ENCODE assay signal across 23 cellular contexts in genomic region chr1:51156752-51157151, GRCh38. TPM values are rescaled to one million over a fixed set of nuclear protein-coding genes. Genes with fewer than 3 reads are reported as not detected.
DNase-seq lines count a peak whose midpoint lies in the region; ATAC-seq, FAIRE-seq and TF ChIP-seq lines count a peak whose summit lies in the region.
"Had no signal": no experiment of that assay in that cellular context is flagged by ENCODE, and none has a peak within 500 bp of the region (broad histone marks: within the 10 kb centered on the region; RNA-seq: fewer than 3 reads in every experiment).

No MANE protein-coding gene starts in this region.

- intact Hi-C loops in GM12878 (cut with micrococcal nuclease; ENCODE audit: unreplicated experiment), result no loop called here

- DNase-seq in GM12878 (ENCODE audit: low read depth, low spot score) (no peak), C1 segment of cervical spinal cord (lab: John Stamatoyannopoulos, UW) (no peak), NCI-H526 (lab: John Stamatoyannopoulos, UW) (no peak), activated gamma-delta T cell (lab: John Stamatoyannopoulos, UW) (no peak)
- DNase-seq: CD4-positive, CD25-positive, alpha-beta regulatory T cell; COR-L47; DMS 273 treated with DMSO at 0.1 percent for 48 hours; GOT3; KBM-7; NCI-H1436; NCI-H2029; NCI-H446; NK-92 treated with Interleukin-12 subunit alpha and Interleukin-12 subunit beta, amount 100 ng/mL, for 24 hours; Right ventricle myocardium superior; SK-N-SH had no signal

- no peak for TF ChIP-seq EP300 in GM12878 (IDR thresholded peaks at IDR 0.05; ENCODE audit: borderline replicate concordance in 1 of 2, control insufficient read depth in 1 of 2, low read depth in 2 of 2, low read length in 2 of 2)

- H3K27me3 ChIP-seq in ACC112 (ENCODE audit: insufficient read depth, low read length) (no peaks in the 10 kb centered on the region), GM12878 (replicated peaks in 1 of 2; ENCODE audit: control insufficient read depth in 2 of 2, insufficient read depth in 2 of 2, low read length in 1 of 2) (no peaks in the 10 kb centered on the region)

- H3K9me3 ChIP-seq in KOPT-K1 (ENCODE audit: insufficient read depth, low read length, poor library complexity, severe bottlenecking), result peaks cover 25% of the 10 kb centered on the region
- H3K9me3 ChIP-seq in GM12878 (replicated peaks; ENCODE audit: control insufficient read depth, insufficient read depth, low read length), result peaks cover 7% of the 10 kb centered on the region; the same call in 2 of the 3 replicates
- H3K9me3 ChIP-seq: SK-N-SH had no signal

- RAD21 ChIA-PET in GM12878 (lab: Charles Lee; ENCODE audit: unreplicated experiment), result no interaction called here

- no peak overlapping the region for H3K9ac ChIP-seq in GM12878 (ENCODE audit: control insufficient read depth, insufficient read depth, low read length)
- H3K9ac ChIP-seq: SK-N-SH had no signal

- no peak overlapping the region for H3K27ac ChIP-seq in ACC112 (ENCODE audit: low read depth, low read length)
- peak overlapping the region; percentile 2 for H3K27ac ChIP-seq in KOPT-K1 (ENCODE audit: low read depth, low read length, poor library complexity, severe bottlenecking)
- H3K27ac ChIP-seq in GM12878 (ENCODE audit: control insufficient read depth, insufficient read depth), result no peak overlapping the region

- no peak for TF ChIP-seq RAD21 in GM12878 (IDR thresholded peaks at IDR 0.05; ENCODE audit: insufficient read depth, low read depth, low read length)

- H3K4me2 ChIP-seq in GM12878 (ENCODE audit: control insufficient read depth, insufficient read depth), result peak overlapping the region; percentile 30
- H3K4me2 ChIP-seq: SK-N-SH had no signal

- FAIRE-seq in A204.1 (lab: Jason Lieb, UNC) (peak; percentile 53), GM12878 (lab: Jason Lieb, UNC) (no peak)
- FAIRE-seq: G401.6, HepG2 had no signal

- H4K20me1 ChIP-seq in GM12878 (ENCODE audit: control insufficient read depth, insufficient read depth), result no peaks in the 10 kb centered on the region

- SMC1A ChIA-PET in GM12878 (lab: Charles Lee; ENCODE audit: uncharacterized antibody, unreplicated experiment), result interaction anchor here (1.7 kb wide), 1 partner anchor 24 kb away, joined by 4 read pairs; no protein-coding TSS in a partner anchor

- H3K79me2 ChIP-seq in ACC112 (ENCODE audit: control insufficient read depth, insufficient read depth, low read length, unreplicated experiment), result no peaks in the 10 kb centered on the region
- H3K79me2 ChIP-seq in GM12878 (ENCODE audit: control insufficient read depth, insufficient read depth, low read length), result no peaks in the 10 kb centered on the region

- no peak for TF ChIP-seq POLR2A in GM12878 (IDR thresholded peaks at IDR 0.05; ENCODE audit: low read depth, low read length)

- CTCF ChIA-PET in GM12878 (lab: Yijun Ruan, JAX), result no interaction called here

- in situ Hi-C loops in GM12878 (cut with MboI), result no loop called here

- WGBS in GM12878 (ENCODE audit: insufficient coverage, insufficient replicate concordance, low lambda C conversion rate, missing lambda C conversion rate), result 0% methylated on average over 1 of the region's 1 CpG

- BruUV-seq in GM12878 (replicated peaks; lab: Mats Ljungman, UMichigan), result no TSS peak

- no peak for TF ChIP-seq CTCF in GM12878 (IDR thresholded peaks at IDR 0.05 in 2 of 3, conservative IDR thresholded peaks at IDR 0.05 in 1 of 3; ENCODE audit: control insufficient read depth in 2 of 3, extremely low read depth in 1 of 3, insufficient read depth in 1 of 3, low read depth in 3 of 3, low read length in 3 of 3)

- H2AFZ ChIP-seq in ACC112 (ENCODE audit: low read length, unreplicated experiment), result no peak overlapping the region
- H2AFZ ChIP-seq in GM12878 (ENCODE audit: control insufficient read depth, low read depth, low read length), result peak overlapping the region; percentile 35

- H3K4me3 ChIP-seq in ACC112 (ENCODE audit: low read depth, low read length), result 0 out of 2 replicates have a peak overlapping the region, but pooled peaks have one; percentile 11
- H3K4me3 ChIP-seq in GM12878, result no peak overlapping the region

- POLR2A ChIA-PET in GM12878 (lab: Charles Lee), result no interaction called here

- H3K36me3 ChIP-seq in ACC112 (ENCODE audit: insufficient read depth, low read length), result no peaks in the 10 kb centered on the region
- H3K36me3 ChIP-seq in KOPT-K1 (ENCODE audit: insufficient read depth, low read length), result no peaks in the 10 kb centered on the region
- H3K36me3 ChIP-seq in GM12878 (ENCODE audit: control insufficient read depth in 2 of 2, insufficient read depth in 2 of 2, low read length in 1 of 2), result no peaks in the 10 kb centered on the region

- peak; percentile 42; the same call in 2 of the 3 replicates for ATAC-seq in GM12878
- ATAC-seq: HCT116, HepG2 had no signal

- H3K4me1 ChIP-seq in ACC112 (ENCODE audit: control insufficient read depth, insufficient read depth, low read length, unreplicated experiment), result no peaks in the 10 kb centered on the region
- H3K4me1 ChIP-seq in GM12878 (ENCODE audit: control insufficient read depth, insufficient read depth, low read length), result no peaks in the 10 kb centered on the region

TF ChIP-seq in GM12878, 131 proteins besides CTCF, POLR2A, EP300 and RAD21 (continues in another document):
- no peak for TF ChIP-seq STAT3 (IDR thresholded peaks at IDR 0.05; ENCODE audit: low read depth, low read length)
- TF ChIP-seq CEBPB (IDR thresholded peaks at IDR 0.05; ENCODE audit: borderline replicate concordance in 1 of 2, low read depth in 2 of 2, low read length in 2 of 2), result no peak
- no peak for TF ChIP-seq REST (IDR thresholded peaks at IDR 0.05; ENCODE audit: low read depth, low read length)
- TF ChIP-seq YY1 (IDR thresholded peaks at IDR 0.05; ENCODE audit: low read depth, low read length), result no peak
- no peak for TF ChIP-seq ETV6 (conservative IDR thresholded peaks at IDR 0.05 in 1 of 2, IDR thresholded peaks at IDR 0.05 in 1 of 2; ENCODE audit: borderline replicate concordance in 1 of 2, low read depth in 1 of 2)
- TF ChIP-seq ZNF24 (IDR thresholded peaks at IDR 0.05), result no peak
- TF ChIP-seq PAX5 (IDR thresholded peaks at IDR 0.05; ENCODE audit: borderline replicate concordance, low read depth, low read length), result no peak

RNA-seq across cellular contexts. Expression of gene C1orf185, which starts 54.7 kb away (rescaled TPM):
- total RNA-seq in GM12878 (2013; cell fraction: nucleolus; rRNA removed), result not detected in 2 replicates
- total RNA-seq in GM12878 (2014; rRNA removed), result 0.40 TPM in 1 of 2 replicates, not detected in the other
- not detected in 2 replicates for total RNA-seq in GM12878 (2014; rRNA removed; fragmentation: Illumina TruSeq; extraction: Trizol)
- not detected in 2 replicates for total RNA-seq in GM12878 (2021)
- polyA plus RNA-seq in GM12878 (2011; ENCODE audit: low read depth), result not detected
- not detected in 2 replicates for polyA plus RNA-seq in GM12878 (2011; rRNA removed)
- polyA plus RNA-seq in GM12878 (2011; cell fraction: cytosol; rRNA removed), result not detected in 2 replicates
- not detected in 2 replicates for polyA plus RNA-seq in GM12878 (2011; cell fraction: nucleus; rRNA removed)
- not detected in 2 replicates for polyA plus RNA-seq in GM12878 (2012)
- not detected in 2 replicates for polyA plus RNA-seq in GM12878 (2014; fragmentation: Illumina TruSeq; extraction: Trizol)
- not detected for polyA plus RNA-seq in GM12878 (2014; fragmentation: Nextera tagmentation; extraction: Ambion mirVana)
- not detected in 2 replicates for polyA plus RNA-seq in GM12878 (2014; rRNA removed)
- polyA plus RNA-seq in GM12878 (2016; fragmentation: Nextera tagmentation; extraction: Ambion mirVana), result not detected
- not detected in 2 replicates for polyA minus RNA-seq in GM12878 (2011; rRNA and poly(A)+ RNA removed)
- polyA minus RNA-seq in GM12878 (2011; cell fraction: cytosol; rRNA and poly(A)+ RNA removed), result not detected in 2 replicates
- polyA minus RNA-seq in GM12878 (2011; cell fraction: nucleus; rRNA and poly(A)+ RNA removed), result not detected in 2 replicates
- total RNA-seq: CD4-positive, CD25-positive, alpha-beta regulatory T cell; HepG2; OCI-LY7; Right ventricle myocardium superior had no signal
- polyA plus RNA-seq: AG04450; CD4-positive, CD25-positive, alpha-beta regulatory T cell; HepG2; SK-N-SH had no signal
